ENCODE assay signal across 1 cellular context in the genomic region with DNA sequence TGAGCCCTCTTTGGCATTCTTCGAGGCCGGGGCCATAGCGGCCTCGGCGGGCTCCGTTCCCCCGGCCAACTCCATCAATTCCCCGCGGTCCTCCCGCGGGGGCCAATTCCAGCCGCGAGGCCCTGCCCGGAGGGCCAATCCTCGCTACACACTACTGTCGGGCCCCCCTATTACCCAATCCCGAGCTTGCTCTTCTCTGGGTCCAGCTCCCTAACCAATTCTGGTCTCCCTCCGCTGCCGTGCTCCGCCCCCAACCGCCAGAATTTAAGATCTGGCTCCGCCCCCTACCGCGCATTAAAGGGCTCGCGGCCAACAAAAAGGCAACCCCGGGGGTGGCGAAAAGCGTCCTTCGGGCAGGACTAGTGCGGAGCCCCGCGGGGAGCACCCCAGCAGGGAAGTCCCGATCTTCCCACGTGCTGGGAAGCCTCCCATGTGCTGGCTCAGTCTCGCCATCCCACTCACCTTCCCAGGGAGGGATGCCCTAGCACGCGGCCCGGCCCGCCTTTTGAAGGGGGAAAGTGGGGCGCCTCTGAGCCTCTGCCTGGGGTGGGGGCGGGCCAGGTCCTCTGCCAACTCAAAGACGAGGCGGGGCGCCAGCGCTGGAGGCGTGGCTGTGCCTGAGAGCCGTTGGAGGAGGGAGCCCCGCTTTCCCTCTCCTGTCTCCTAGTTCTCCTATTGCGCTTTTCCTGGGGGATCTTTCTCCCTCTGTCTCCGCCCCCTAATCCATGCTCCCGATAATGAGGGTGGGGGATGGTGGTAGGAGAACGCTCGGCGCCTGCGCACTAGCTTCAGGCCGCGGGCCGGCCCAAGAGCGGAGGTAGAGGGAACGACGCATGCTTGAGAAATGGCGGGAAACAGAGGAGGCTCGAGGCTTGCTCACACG.
A peak's percentile ranks its signal among the peaks of the same experiment; 100 is the strongest.
TF ChIP-seq lines count a peak whose summit lies in the region.

No MANE protein-coding gene starts in this region.

TF ChIP-seq in WTC11, 78 proteins besides CTCF, POLR2A, EP300 and RAD21 (continued from another document and continues in another):
- peak; percentile 95 for TF ChIP-seq TP53 (CRISPR knock-in tag; IDR thresholded peaks at IDR 0.05)
- no peak for TF ChIP-seq EMX1 (CRISPR knock-in tag; IDR thresholded peaks at IDR 0.05)
- TF ChIP-seq ZNF423 (CRISPR knock-in tag; IDR thresholded peaks at IDR 0.05), result 0 out of 2 replicates have a peak, but pooled peaks have one; percentile 35
- TF ChIP-seq ZNF219 (CRISPR knock-in tag; IDR thresholded peaks at IDR 0.05; ENCODE audit: borderline replicate concordance), result no peak
- TF ChIP-seq MXD4 (CRISPR knock-in tag; IDR thresholded peaks at IDR 0.05; ENCODE audit: borderline replicate concordance), result no peak
- TF ChIP-seq TEAD1 (CRISPR knock-in tag; IDR thresholded peaks at IDR 0.05), result no peak
- no peak; the same call in 1 of the 2 replicates for TF ChIP-seq JUN (CRISPR knock-in tag; IDR thresholded peaks at IDR 0.05)
- no peak for TF ChIP-seq ZNF121 (CRISPR knock-in tag; IDR thresholded peaks at IDR 0.05)
- TF ChIP-seq RORB (CRISPR knock-in tag; IDR thresholded peaks at IDR 0.05), result no peak
- TF ChIP-seq NFE2L1 (CRISPR knock-in tag; IDR thresholded peaks at IDR 0.05), result peak; percentile 97; the same call in 1 of the 2 replicates
- TF ChIP-seq, protein P1, sequence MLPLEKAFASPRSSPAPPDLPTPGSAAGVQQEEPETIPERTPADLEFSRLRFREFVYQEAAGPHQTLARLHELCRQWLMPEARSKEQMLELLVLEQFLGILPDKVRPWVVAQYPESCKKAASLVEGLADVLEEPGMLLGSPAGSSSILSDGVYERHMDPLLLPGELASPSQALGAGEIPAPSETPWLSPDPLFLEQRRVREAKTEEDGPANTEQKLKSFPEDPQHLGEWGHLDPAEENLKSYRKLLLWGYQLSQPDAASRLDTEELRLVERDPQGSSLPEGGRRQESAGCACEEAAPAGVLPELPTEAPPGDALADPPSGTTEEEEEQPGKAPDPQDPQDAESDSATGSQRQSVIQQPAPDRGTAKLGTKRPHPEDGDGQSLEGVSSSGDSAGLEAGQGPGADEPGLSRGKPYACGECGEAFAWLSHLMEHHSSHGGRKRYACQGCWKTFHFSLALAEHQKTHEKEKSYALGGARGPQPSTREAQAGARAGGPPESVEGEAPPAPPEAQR (CRISPR knock-in tag; IDR thresholded peaks at IDR 0.05), result no peak
- no peak for TF ChIP-seq ZNF416 (CRISPR knock-in tag; IDR thresholded peaks at IDR 0.05)
- TF ChIP-seq, protein P2, sequence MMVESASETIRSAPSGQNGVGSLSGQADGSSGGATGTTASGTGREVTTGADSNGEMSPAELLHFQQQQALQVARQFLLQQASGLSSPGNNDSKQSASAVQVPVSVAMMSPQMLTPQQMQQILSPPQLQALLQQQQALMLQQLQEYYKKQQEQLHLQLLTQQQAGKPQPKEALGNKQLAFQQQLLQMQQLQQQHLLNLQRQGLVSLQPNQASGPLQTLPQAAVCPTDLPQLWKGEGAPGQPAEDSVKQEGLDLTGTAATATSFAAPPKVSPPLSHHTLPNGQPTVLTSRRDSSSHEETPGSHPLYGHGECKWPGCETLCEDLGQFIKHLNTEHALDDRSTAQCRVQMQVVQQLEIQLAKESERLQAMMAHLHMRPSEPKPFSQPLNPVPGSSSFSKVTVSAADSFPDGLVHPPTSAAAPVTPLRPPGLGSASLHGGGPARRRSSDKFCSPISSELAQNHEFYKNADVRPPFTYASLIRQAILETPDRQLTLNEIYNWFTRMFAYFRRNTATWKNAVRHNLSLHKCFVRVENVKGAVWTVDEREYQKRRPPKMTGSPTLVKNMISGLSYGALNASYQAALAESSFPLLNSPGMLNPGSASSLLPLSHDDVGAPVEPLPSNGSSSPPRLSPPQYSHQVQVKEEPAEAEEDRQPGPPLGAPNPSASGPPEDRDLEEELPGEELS (CRISPR knock-in tag; IDR thresholded peaks at IDR 0.05), result peak; percentile 67
- TF ChIP-seq, protein P3, sequence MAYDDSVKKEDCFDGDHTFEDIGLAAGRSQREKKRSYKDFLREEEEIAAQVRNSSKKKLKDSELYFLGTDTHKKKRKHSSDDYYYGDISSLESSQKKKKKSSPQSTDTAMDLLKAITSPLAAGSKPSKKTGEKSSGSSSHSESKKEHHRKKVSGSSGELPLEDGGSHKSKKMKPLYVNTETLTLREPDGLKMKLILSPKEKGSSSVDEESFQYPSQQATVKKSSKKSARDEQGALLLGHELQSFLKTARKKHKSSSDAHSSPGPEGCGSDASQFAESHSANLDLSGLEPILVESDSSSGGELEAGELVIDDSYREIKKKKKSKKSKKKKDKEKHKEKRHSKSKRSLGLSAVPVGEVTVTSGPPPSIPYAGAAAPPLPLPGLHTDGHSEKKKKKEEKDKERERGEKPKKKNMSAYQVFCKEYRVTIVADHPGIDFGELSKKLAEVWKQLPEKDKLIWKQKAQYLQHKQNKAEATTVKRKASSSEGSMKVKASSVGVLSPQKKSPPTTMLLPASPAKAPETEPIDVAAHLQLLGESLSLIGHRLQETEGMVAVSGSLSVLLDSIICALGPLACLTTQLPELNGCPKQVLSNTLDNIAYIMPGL (CRISPR knock-in tag; IDR thresholded peaks at IDR 0.05), result no peak; the same call in 1 of the 2 replicates
- TF ChIP-seq ZNF138 (CRISPR knock-in tag; conservative IDR thresholded peaks at IDR 0.05), result 0 out of 2 replicates have a peak, but pooled peaks have one; percentile 83
- TF ChIP-seq JAZF1 (CRISPR knock-in tag; IDR thresholded peaks at IDR 0.05), result no peak
- TF ChIP-seq, protein P4, sequence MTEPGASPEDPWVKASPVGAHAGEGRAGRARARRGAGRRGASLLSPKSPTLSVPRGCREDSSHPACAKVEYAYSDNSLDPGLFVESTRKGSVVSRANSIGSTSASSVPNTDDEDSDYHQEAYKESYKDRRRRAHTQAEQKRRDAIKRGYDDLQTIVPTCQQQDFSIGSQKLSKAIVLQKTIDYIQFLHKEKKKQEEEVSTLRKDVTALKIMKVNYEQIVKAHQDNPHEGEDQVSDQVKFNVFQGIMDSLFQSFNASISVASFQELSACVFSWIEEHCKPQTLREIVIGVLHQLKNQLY (CRISPR knock-in tag; IDR thresholded peaks at IDR 0.05), result no peak
- TF ChIP-seq, protein P5, sequence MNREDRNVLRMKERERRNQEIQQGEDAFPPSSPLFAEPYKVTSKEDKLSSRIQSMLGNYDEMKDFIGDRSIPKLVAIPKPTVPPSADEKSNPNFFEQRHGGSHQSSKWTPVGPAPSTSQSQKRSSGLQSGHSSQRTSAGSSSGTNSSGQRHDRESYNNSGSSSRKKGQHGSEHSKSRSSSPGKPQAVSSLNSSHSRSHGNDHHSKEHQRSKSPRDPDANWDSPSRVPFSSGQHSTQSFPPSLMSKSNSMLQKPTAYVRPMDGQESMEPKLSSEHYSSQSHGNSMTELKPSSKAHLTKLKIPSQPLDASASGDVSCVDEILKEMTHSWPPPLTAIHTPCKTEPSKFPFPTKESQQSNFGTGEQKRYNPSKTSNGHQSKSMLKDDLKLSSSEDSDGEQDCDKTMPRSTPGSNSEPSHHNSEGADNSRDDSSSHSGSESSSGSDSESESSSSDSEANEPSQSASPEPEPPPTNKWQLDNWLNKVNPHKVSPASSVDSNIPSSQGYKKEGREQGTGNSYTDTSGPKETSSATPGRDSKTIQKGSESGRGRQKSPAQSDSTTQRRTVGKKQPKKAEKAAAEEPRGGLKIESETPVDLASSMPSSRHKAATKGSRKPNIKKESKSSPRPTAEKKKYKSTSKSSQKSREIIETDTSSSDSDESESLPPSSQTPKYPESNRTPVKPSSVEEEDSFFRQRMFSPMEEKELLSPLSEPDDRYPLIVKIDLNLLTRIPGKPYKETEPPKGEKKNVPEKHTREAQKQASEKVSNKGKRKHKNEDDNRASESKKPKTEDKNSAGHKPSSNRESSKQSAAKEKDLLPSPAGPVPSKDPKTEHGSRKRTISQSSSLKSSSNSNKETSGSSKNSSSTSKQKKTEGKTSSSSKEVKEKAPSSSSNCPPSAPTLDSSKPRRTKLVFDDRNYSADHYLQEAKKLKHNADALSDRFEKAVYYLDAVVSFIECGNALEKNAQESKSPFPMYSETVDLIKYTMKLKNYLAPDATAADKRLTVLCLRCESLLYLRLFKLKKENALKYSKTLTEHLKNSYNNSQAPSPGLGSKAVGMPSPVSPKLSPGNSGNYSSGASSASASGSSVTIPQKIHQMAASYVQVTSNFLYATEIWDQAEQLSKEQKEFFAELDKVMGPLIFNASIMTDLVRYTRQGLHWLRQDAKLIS (CRISPR knock-in tag; IDR thresholded peaks at IDR 0.05; ENCODE audit: borderline replicate concordance), result 0 out of 2 replicates have a peak, but pooled peaks have one; percentile 49
- TF ChIP-seq SOX15 (CRISPR knock-in tag; IDR thresholded peaks at IDR 0.05), result no peak
- peak; percentile 8; the same call in 1 of the 2 replicates for TF ChIP-seq MYBL2 (CRISPR knock-in tag; IDR thresholded peaks at IDR 0.05)
- TF ChIP-seq FOXJ3 (CRISPR knock-in tag; IDR thresholded peaks at IDR 0.05; ENCODE audit: borderline replicate concordance), result no peak
- TF ChIP-seq, protein P6, sequence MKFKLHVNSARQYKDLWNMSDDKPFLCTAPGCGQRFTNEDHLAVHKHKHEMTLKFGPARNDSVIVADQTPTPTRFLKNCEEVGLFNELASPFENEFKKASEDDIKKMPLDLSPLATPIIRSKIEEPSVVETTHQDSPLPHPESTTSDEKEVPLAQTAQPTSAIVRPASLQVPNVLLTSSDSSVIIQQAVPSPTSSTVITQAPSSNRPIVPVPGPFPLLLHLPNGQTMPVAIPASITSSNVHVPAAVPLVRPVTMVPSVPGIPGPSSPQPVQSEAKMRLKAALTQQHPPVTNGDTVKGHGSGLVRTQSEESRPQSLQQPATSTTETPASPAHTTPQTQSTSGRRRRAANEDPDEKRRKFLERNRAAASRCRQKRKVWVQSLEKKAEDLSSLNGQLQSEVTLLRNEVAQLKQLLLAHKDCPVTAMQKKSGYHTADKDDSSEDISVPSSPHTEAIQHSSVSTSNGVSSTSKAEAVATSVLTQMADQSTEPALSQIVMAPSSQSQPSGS (CRISPR knock-in tag; IDR thresholded peaks at IDR 0.05; ENCODE audit: borderline replicate concordance, low read depth), result no peak
- no peak for TF ChIP-seq GRHL2 (CRISPR knock-in tag; IDR thresholded peaks at IDR 0.05; ENCODE audit: insufficient replicate concordance, severe bottlenecking)
- no peak for TF ChIP-seq GTF2I (CRISPR knock-in tag; conservative IDR thresholded peaks at IDR 0.05)
- TF ChIP-seq NR2C2 (CRISPR knock-in tag; IDR thresholded peaks at IDR 0.05), result no peak
- TF ChIP-seq, protein P7, sequence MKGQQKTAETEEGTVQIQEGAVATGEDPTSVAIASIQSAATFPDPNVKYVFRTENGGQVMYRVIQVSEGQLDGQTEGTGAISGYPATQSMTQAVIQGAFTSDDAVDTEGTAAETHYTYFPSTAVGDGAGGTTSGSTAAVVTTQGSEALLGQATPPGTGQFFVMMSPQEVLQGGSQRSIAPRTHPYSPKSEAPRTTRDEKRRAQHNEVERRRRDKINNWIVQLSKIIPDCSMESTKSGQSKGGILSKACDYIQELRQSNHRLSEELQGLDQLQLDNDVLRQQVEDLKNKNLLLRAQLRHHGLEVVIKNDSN (CRISPR knock-in tag; IDR thresholded peaks at IDR 0.05), result no peak; the same call in 1 of the 2 replicates
- peak; percentile 75; the same call in 1 of the 2 replicates for TF ChIP-seq CREM (CRISPR knock-in tag; IDR thresholded peaks at IDR 0.05)
- TF ChIP-seq, protein P8, sequence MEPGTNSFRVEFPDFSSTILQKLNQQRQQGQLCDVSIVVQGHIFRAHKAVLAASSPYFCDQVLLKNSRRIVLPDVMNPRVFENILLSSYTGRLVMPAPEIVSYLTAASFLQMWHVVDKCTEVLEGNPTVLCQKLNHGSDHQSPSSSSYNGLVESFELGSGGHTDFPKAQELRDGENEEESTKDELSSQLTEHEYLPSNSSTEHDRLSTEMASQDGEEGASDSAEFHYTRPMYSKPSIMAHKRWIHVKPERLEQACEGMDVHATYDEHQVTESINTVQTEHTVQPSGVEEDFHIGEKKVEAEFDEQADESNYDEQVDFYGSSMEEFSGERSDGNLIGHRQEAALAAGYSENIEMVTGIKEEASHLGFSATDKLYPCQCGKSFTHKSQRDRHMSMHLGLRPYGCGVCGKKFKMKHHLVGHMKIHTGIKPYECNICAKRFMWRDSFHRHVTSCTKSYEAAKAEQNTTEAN (CRISPR knock-in tag; IDR thresholded peaks at IDR 0.05), result peak; percentile 88; the same call in 1 of the 2 replicates
- TF ChIP-seq, protein P9, sequence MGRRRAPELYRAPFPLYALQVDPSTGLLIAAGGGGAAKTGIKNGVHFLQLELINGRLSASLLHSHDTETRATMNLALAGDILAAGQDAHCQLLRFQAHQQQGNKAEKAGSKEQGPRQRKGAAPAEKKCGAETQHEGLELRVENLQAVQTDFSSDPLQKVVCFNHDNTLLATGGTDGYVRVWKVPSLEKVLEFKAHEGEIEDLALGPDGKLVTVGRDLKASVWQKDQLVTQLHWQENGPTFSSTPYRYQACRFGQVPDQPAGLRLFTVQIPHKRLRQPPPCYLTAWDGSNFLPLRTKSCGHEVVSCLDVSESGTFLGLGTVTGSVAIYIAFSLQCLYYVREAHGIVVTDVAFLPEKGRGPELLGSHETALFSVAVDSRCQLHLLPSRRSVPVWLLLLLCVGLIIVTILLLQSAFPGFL (CRISPR knock-in tag; IDR thresholded peaks at IDR 0.05; ENCODE audit: borderline replicate concordance), result no peak
- no peak for TF ChIP-seq PRRX2 (CRISPR knock-in tag; IDR thresholded peaks at IDR 0.05)
- TF ChIP-seq FOXK1 (CRISPR knock-in tag; IDR thresholded peaks at IDR 0.05), result peak; percentile 82
- no peak for TF ChIP-seq ATF1 (CRISPR knock-in tag; IDR thresholded peaks at IDR 0.05)
- no peak; the same call in 1 of the 2 replicates for TF ChIP-seq IRF2 (CRISPR knock-in tag; IDR thresholded peaks at IDR 0.05; ENCODE audit: borderline replicate concordance, low read depth)
- TF ChIP-seq ELF4 (CRISPR knock-in tag; IDR thresholded peaks at IDR 0.05; ENCODE audit: low read depth), result peak; percentile 59; the same call in 1 of the 2 replicates
- peak; percentile 64; the same call in 1 of the 2 replicates for TF ChIP-seq FOXP1 (CRISPR knock-in tag; IDR thresholded peaks at IDR 0.05; ENCODE audit: borderline replicate concordance)
- no peak; the same call in 1 of the 2 replicates for TF ChIP-seq ZNF263 (CRISPR knock-in tag; IDR thresholded peaks at IDR 0.05; ENCODE audit: low read depth)
- peak; percentile 71 for TF ChIP-seq SP1 (CRISPR knock-in tag; conservative IDR thresholded peaks at IDR 0.05)
- TF ChIP-seq, protein P10, sequence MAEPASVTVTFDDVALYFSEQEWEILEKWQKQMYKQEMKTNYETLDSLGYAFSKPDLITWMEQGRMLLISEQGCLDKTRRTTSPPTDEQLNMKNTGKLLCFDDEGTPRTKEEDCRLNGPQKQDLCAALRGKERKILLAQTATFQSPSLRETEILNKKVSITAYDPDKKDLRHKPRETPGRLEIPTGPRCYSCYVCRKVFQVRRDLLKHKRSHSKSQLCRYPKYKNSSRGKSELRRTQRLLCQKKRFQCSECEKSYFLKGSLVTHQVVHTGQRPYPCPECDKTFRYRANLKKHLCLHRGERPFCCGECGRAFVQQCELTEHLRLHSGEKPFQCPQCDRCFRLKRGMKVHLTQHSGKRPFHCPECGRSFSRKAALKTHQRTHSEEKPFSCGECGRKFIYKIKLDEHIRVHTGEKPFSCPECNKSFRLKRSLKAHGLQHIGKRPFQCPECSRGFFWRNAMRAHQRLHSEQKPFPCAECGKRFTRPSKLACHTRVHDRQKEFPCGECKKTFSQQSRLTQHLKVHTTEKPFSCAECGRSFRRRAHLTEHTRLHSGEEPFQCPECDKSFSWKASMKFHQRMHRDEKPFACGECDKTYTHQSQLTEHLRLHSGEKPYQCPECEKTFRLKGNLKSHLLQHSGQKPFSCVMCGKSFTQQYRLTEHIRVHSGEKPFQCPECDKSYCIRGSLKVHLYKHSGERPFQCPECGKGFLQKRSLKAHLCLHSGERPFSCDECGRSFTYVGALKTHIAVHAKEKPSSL (CRISPR knock-in tag; conservative IDR thresholded peaks at IDR 0.05), result no peak
- 0 out of 2 replicates have a peak, but pooled peaks have one; percentile 52 for TF ChIP-seq ZNF317 (CRISPR knock-in tag; IDR thresholded peaks at IDR 0.05; ENCODE audit: borderline replicate concordance, low read depth)
